ENCODE assay signal across 16 cellular contexts in the genomic region with DNA sequence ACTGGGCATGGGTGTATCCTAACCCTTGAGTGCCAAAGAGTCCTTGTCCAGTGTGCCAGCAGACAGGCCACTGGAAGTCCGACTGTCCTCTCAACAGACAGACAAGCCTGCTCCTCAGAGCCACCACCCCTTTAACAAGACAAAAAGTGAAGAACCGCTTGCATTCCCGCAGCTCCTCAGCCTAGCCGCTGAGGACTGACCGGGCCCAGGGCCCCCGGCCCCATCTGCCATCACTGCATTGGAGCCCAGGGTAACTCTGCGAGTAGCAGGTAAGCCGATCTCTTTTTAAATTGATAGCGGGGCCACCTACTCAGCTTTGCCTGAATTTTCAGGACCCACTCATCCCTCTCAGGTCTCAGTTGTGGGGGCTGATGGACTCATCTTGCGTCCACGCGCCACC.
"Had no signal": no experiment of that assay in that cellular context is flagged by ENCODE, and none has a peak within 500 bp of the region (broad histone marks: within the 10 kb centered on the region; RNA-seq: fewer than 3 reads in every experiment).

No MANE protein-coding gene starts in this region.

- H3K27ac ChIP-seq: epithelial cell of prostate, lower lobe of right lung, neutrophil, parathyroid adenoma, skin epidermis, tibial artery, VCaP had no signal

- H3K4me3 ChIP-seq: lower lobe of right lung, skin epidermis, tibial artery had no signal

- H2AFZ ChIP-seq: parathyroid adenoma had no signal

- H3K27me3 Mint-ChIP-seq: stimulated activated naive CD8-positive, alpha-beta T cell treated with anti-CD3 and anti-CD28 coated beads, Interleukin-15, Interleukin-2, amounts not matched to agents 100 ng/mL and 50 ng/mL, for 24 hours; T-cell had no signal

- H3K9ac ChIP-seq: parathyroid adenoma had no signal

- H3K4me3 Mint-ChIP-seq: activated naive CD8-positive, alpha-beta T cell; endodermal cell; mesothelial cell of epicardium; natural killer cell; stimulated activated naive CD8-positive, alpha-beta T cell treated with anti-CD3 and anti-CD28 coated beads, Interleukin-15, Interleukin-2, amounts not matched to agents 100 ng/mL and 50 ng/mL, for 24 hours; T-cell; T-helper 2 cell treated with Interferon-gamma antibody and Interleukin-4, amounts not matched to agents 5 μg/mL and 100 μg/mL, for 36 hours had no signal

- H3K9me3 ChIP-seq: lower lobe of right lung, neutrophil, tibial artery had no signal

- H3K27me3 ChIP-seq: neutrophil, tibial artery had no signal

- DNase-seq: cerebellar nuclear complex, cortex of kidney had no signal

- H3K79me2 ChIP-seq: parathyroid adenoma had no signal

- H3K9me3 Mint-ChIP-seq: endodermal cell; mesothelial cell of epicardium; natural killer cell; stimulated activated naive CD8-positive, alpha-beta T cell treated with anti-CD3 and anti-CD28 coated beads, Interleukin-15, Interleukin-2, amounts not matched to agents 100 ng/mL and 50 ng/mL, for 24 hours; T-cell; T-helper 2 cell treated with Interferon-gamma antibody and Interleukin-4, amounts not matched to agents 5 μg/mL and 100 μg/mL, for 36 hours had no signal

- H3K36me3 Mint-ChIP-seq: activated naive CD8-positive, alpha-beta T cell; mesothelial cell of epicardium; natural killer cell; T-cell had no signal

- H3K27ac Mint-ChIP-seq: activated naive CD8-positive, alpha-beta T cell; endodermal cell; mesothelial cell of epicardium; natural killer cell; stimulated activated naive CD8-positive, alpha-beta T cell treated with anti-CD3 and anti-CD28 coated beads, Interleukin-15, Interleukin-2, amounts not matched to agents 100 ng/mL and 50 ng/mL, for 24 hours; T-cell; T-helper 2 cell treated with Interferon-gamma antibody and Interleukin-4, amounts not matched to agents 5 μg/mL and 100 μg/mL, for 36 hours had no signal

- H3K36me3 ChIP-seq: neutrophil had no signal

- H3K4me1 Mint-ChIP-seq: natural killer cell, T-cell had no signal
